In genomic region chr11:95148938-95149337, GRCh38 we compare ENCODE assay signal across 20 cellular contexts. TPM values are rescaled to one million over a fixed set of nuclear protein-coding genes. Genes with fewer than 3 reads are reported as not detected.
DNase-seq lines count a peak whose midpoint lies in the region; ATAC-seq, FAIRE-seq and TF ChIP-seq lines count a peak whose summit lies in the region.
"Had no signal": no experiment of that assay in that cellular context is flagged by ENCODE, and none has a peak within 500 bp of the region (broad histone marks: within the 10 kb centered on the region; RNA-seq: fewer than 3 reads in every experiment).

No MANE protein-coding gene starts in this region.

- H3K9ac ChIP-seq in keratinocyte (ENCODE audit: control insufficient read depth, extremely low read depth, insufficient read depth, low read length) = no peak overlapping the region
- H3K9ac ChIP-seq in smooth muscle cell (ENCODE audit: low read depth) = no peak overlapping the region

- dilution Hi-C loops in keratinocyte (cut with MboI; ENCODE audit: extremely low pct_ligation_motif_present, low sequenced_read_pairs) = no loop called here

- H3K4me1 Mint-ChIP-seq in IgD-negative memory B cell = peaks cover 21 to 25% (median 25%) of the 10 kb centered on the region in 3 donors
- peaks cover 49% of the 10 kb centered on the region for H3K4me1 Mint-ChIP-seq in activated T-helper 1 cell treated with anti-CD3 and anti-CD28 coated beads, Interleukin-12 subunit alpha, Interleukin-12 subunit beta, Interleukin-2, Interleukin-4 antibody, amounts not matched to agents 30 ng/mL and 10 ng/mL and 1 ng/mL, durations not matched to agents 14 hours and 24 hours and 36 hours (ENCODE audit: low read depth)

- no peak for TF ChIP-seq CTCF in keratinocyte (optimal IDR thresholded peaks at IDR 0.05 in 1 of 3, IDR thresholded peaks at IDR 0.05 in 1 of 3, conservative IDR thresholded peaks at IDR 0.05 in 1 of 3; ENCODE audit: extremely low read depth in 1 of 3, insufficient read depth in 2 of 3, low read length in 3 of 3)
- no peak for TF ChIP-seq CTCF in smooth muscle cell (IDR thresholded peaks at IDR 0.05; ENCODE audit: borderline replicate concordance, insufficient read depth, poor library complexity, severe bottlenecking)

- H3K79me2 ChIP-seq in keratinocyte (ENCODE audit: control insufficient read depth, insufficient read depth, low read length) (no peaks in the 10 kb centered on the region), smooth muscle cell (ENCODE audit: low read depth) (no peaks in the 10 kb centered on the region)

- ATAC-seq in HG03196 (IDR thresholded peaks at IDR 0.05; ENCODE audit: unreplicated experiment) (no peak), GM18505 (IDR thresholded peaks at IDR 0.05; ENCODE audit: unreplicated experiment) (no peak)

- H3K4me1 ChIP-seq in keratinocyte (ENCODE audit: control insufficient read depth, extremely low read depth, insufficient read depth, low read length) (peaks cover 63% of the 10 kb centered on the region), smooth muscle cell (ENCODE audit: low read depth) (peaks cover 24% of the 10 kb centered on the region)

- no peaks in the 10 kb centered on the region for H3K36me3 ChIP-seq in keratinocyte (ENCODE audit: control insufficient read depth in 2 of 2, extremely low read depth in 1 of 2, insufficient read depth in 2 of 2, low read length in 2 of 2)
- no peaks in the 10 kb centered on the region for H3K36me3 ChIP-seq in smooth muscle cell (ENCODE audit: low read depth)

- peaks cover 48% of the 10 kb centered on the region for H3F3A ChIP-seq in smooth muscle cell (ENCODE audit: low read depth)

- H3K9me3 ChIP-seq in keratinocyte (ENCODE audit: control insufficient read depth, low read depth, low read length) (no peaks in the 10 kb centered on the region), smooth muscle cell (replicated peaks; ENCODE audit: low read depth) (no peaks in the 10 kb centered on the region)

- intact Hi-C loops in activated T-helper 1 cell treated with anti-CD3 and anti-CD28 coated beads, Interleukin-12 subunit alpha, Interleukin-12 subunit beta, Interleukin-2, Interleukin-4 antibody, amounts not matched to agents 30 ng/mL and 10 ng/mL and 1 ng/mL, durations not matched to agents 14 hours and 24 hours and 36 hours (cut with micrococcal nuclease) = no loop called here

- H3K27me3 Mint-ChIP-seq in IgD-negative memory B cell = peaks cover 6% of the 10 kb centered on the region
- peaks cover 17% of the 10 kb centered on the region for H3K27me3 Mint-ChIP-seq in activated T-helper 1 cell treated with anti-CD3 and anti-CD28 coated beads, Interleukin-12 subunit alpha, Interleukin-12 subunit beta, Interleukin-2, Interleukin-4 antibody, amounts not matched to agents 30 ng/mL and 10 ng/mL and 1 ng/mL, durations not matched to agents 14 hours and 24 hours and 36 hours (ENCODE audit: insufficient read depth)

- peak overlapping the region in 1 of 3 donors; percentile 96 for H3K27ac Mint-ChIP-seq in IgD-negative memory B cell
- no peak overlapping the region for H3K27ac Mint-ChIP-seq in activated T-helper 1 cell treated with anti-CD3 and anti-CD28 coated beads, Interleukin-12 subunit alpha, Interleukin-12 subunit beta, Interleukin-2, Interleukin-4 antibody, amounts not matched to agents 30 ng/mL and 10 ng/mL and 1 ng/mL, durations not matched to agents 14 hours and 24 hours and 36 hours
- H3K27ac Mint-ChIP-seq: activated naive CD8-positive, alpha-beta T cell treated with anti-CD3 and anti-CD28 coated beads, Interleukin-2, amount 10 ng/mL, durations not matched to agents 7 days and 5 days; activated T-cell treated with anti-CD3 and anti-CD28 coated beads, Interleukin-2, amount 50 U/mL, for 24 hours had no signal

- TF ChIP-seq POLR2A in GM18505 (IDR thresholded peaks at IDR 0.05; ENCODE audit: borderline replicate concordance, extremely low read depth, insufficient read depth, insufficient read length) = no peak

- H3K9me1 ChIP-seq in keratinocyte (ENCODE audit: control insufficient read depth, extremely low read depth, insufficient read depth, low read length) = no peaks in the 10 kb centered on the region

- H3K4me2 ChIP-seq in keratinocyte (ENCODE audit: control insufficient read depth, extremely low read depth, insufficient read depth, low read depth, low read length) = no peak overlapping the region
- H3K4me2 ChIP-seq in smooth muscle cell = peak overlapping the region; percentile 58

- WGBS in smooth muscle cell (ENCODE audit: low lambda C conversion rate) = 16% methylated on average over 2 of the region's 2 CpGs

- H3K4me3 ChIP-seq in keratinocyte (ENCODE audit: control insufficient read depth in 2 of 3, extremely low read depth in 1 of 3, insufficient read depth in 2 of 3, low read depth in 1 of 3, low read length in 3 of 3) (no peak overlapping the region), smooth muscle cell (no peak overlapping the region)

- H3K4me3 Mint-ChIP-seq in IgD-negative memory B cell = peak overlapping the region in 3 of 4 donors; percentile 15 to 83 (median 26)
- peak overlapping the region; percentile 17 for H3K4me3 Mint-ChIP-seq in activated T-helper 1 cell treated with anti-CD3 and anti-CD28 coated beads, Interleukin-12 subunit alpha, Interleukin-12 subunit beta, Interleukin-2, Interleukin-4 antibody, amounts not matched to agents 30 ng/mL and 10 ng/mL and 1 ng/mL, durations not matched to agents 14 hours and 24 hours and 36 hours
- H3K4me3 Mint-ChIP-seq: HFFc6 had no signal

- H3K9me3 Mint-ChIP-seq in IgD-negative memory B cell = no peaks in the 10 kb centered on the region
- H3K9me3 Mint-ChIP-seq in activated T-helper 1 cell treated with anti-CD3 and anti-CD28 coated beads, Interleukin-12 subunit alpha, Interleukin-12 subunit beta, Interleukin-2, Interleukin-4 antibody, amounts not matched to agents 30 ng/mL and 10 ng/mL and 1 ng/mL, durations not matched to agents 14 hours and 24 hours and 36 hours = no peaks in the 10 kb centered on the region
- H3K9me3 Mint-ChIP-seq: activated naive CD8-positive, alpha-beta T cell treated with anti-CD3 and anti-CD28 coated beads, Interleukin-2, amount 10 ng/mL, durations not matched to agents 7 days and 5 days; activated T-cell treated with anti-CD3 and anti-CD28 coated beads, Interleukin-2, amount 50 U/mL, for 24 hours; HFFc6; immature natural killer cell; T-helper 2 cell treated with Interferon-gamma antibody and Interleukin-4, amounts not matched to agents 5 μg/mL and 100 μg/mL, for 36 hours had no signal

- H2AFZ ChIP-seq in keratinocyte (ENCODE audit: control insufficient read depth, low read length) (no peak overlapping the region), smooth muscle cell (ENCODE audit: low read depth) (no peak overlapping the region)

- peak overlapping the region; percentile 41 for H3K27ac ChIP-seq in keratinocyte (ENCODE audit: control insufficient read depth, insufficient read depth, low read length)
- H3K27ac ChIP-seq in smooth muscle cell (ENCODE audit: low read depth) = peak overlapping the region; percentile 86

- DNase-seq in activated T-helper 1 cell treated with anti-CD3 and anti-CD28 coated beads, Interleukin-12 subunit alpha, Interleukin-12 subunit beta, Interleukin-2, Interleukin-4 antibody, amounts not matched to agents 30 ng/mL and 10 ng/mL and 1 ng/mL, durations not matched to agents 14 hours and 24 hours and 36 hours (ENCODE audit: low spot score) = no peak
- DNase-seq in keratinocyte (ENCODE audit: low read depth, low spot score) = no peak
- no peak for DNase-seq in smooth muscle cell (lab: John Stamatoyannopoulos, UW; ENCODE audit: unreplicated experiment)
- DNase-seq in NCI-H128 (lab: John Stamatoyannopoulos, UW; ENCODE audit: unreplicated experiment) = no peak
- DNase-seq: activated CD4-positive, alpha-beta T cell treated with anti-CD3 and anti-CD28 coated beads, Interleukin-2, amount 50 U/mL, for 4 hours; activated naive CD8-positive, alpha-beta T cell treated with anti-CD3 and anti-CD28 coated beads, Interleukin-2, amount 10 ng/mL, durations not matched to agents 7 days and 5 days; activated T-cell treated with anti-CD3 and anti-CD28 coated beads, Interleukin-2, amount 50 U/mL, for 24 hours; DMS153; HFFc6; immature natural killer cell; KBM-7; NCI-H1105 treated with DMSO at 0.1 percent for 48 hours; NK-92 treated with Interleukin-12 subunit alpha and Interleukin-12 subunit beta, amount 100 ng/mL, for 24 hours; SHP77; stimulated activated naive CD4-positive, alpha-beta T cell had no signal

- H3K27me3 ChIP-seq in keratinocyte (ENCODE audit: control insufficient read depth, extremely low read depth, insufficient read depth, low read length) (no peaks in the 10 kb centered on the region), smooth muscle cell (ENCODE audit: low read depth) (no peaks in the 10 kb centered on the region)

- peaks cover 1% of the 10 kb centered on the region for H3K36me3 Mint-ChIP-seq in IgD-negative memory B cell
- no peaks in the 10 kb centered on the region for H3K36me3 Mint-ChIP-seq in activated T-helper 1 cell treated with anti-CD3 and anti-CD28 coated beads, Interleukin-12 subunit alpha, Interleukin-12 subunit beta, Interleukin-2, Interleukin-4 antibody, amounts not matched to agents 30 ng/mL and 10 ng/mL and 1 ng/mL, durations not matched to agents 14 hours and 24 hours and 36 hours (ENCODE audit: low read depth)
- H3K36me3 Mint-ChIP-seq: activated naive CD8-positive, alpha-beta T cell treated with anti-CD3 and anti-CD28 coated beads, Interleukin-2, amount 10 ng/mL, durations not matched to agents 7 days and 5 days; immature natural killer cell had no signal

- FAIRE-seq in keratinocyte (lab: Jason Lieb, UNC) = no peak
- FAIRE-seq: small intestine had no signal

- H4K20me1 ChIP-seq in keratinocyte (ENCODE audit: control insufficient read depth, extremely low read depth, insufficient read depth, low read length) (no peaks in the 10 kb centered on the region), smooth muscle cell (ENCODE audit: low read depth) (no peaks in the 10 kb centered on the region)

RNA-seq across cellular contexts. Expression of gene ENDOD1, which starts 59.3 kb away (rescaled TPM):
- polyA plus RNA-seq in IgD-negative memory B cell (16.4 TPM), keratinocyte (27.2 to 36.0 TPM (median 35.5 TPM) in 3 replicates), smooth muscle cell (44.8 and 46.7 TPM in 2 replicates)
- total RNA-seq in activated T-helper 1 cell treated with anti-CD3 and anti-CD28 coated beads, Interleukin-12 subunit alpha, Interleukin-12 subunit beta, Interleukin-2, Interleukin-4 antibody, amounts not matched to agents 30 ng/mL and 10 ng/mL and 1 ng/mL, durations not matched to agents 14 hours and 24 hours and 36 hours = 33.8 and 34.3 TPM in 2 replicates
- 34.5 TPM for polyA plus RNA-seq in keratinocyte (2011; ENCODE audit: low read depth)
- polyA plus RNA-seq in keratinocyte (2011; cell fraction: cytosol; rRNA removed) = 13.1 and 21.4 TPM in 2 replicates
- 44.5 and 53.7 TPM in 2 replicates for polyA plus RNA-seq in keratinocyte (2011; cell fraction: nucleus; rRNA removed)
- polyA plus RNA-seq in keratinocyte (2012; ENCODE audit: low replicate concordance) = 33.8 and 50.7 TPM in 2 replicates
- polyA minus RNA-seq in keratinocyte = 34.8 to 49.0 TPM (median 45.2 TPM) in 3 replicates
- 31.7 TPM for polyA minus RNA-seq in keratinocyte (2011; cell fraction: cytosol; rRNA and poly(A)+ RNA removed)
- polyA minus RNA-seq in keratinocyte (2011; cell fraction: nucleus; rRNA and poly(A)+ RNA removed) = 59.9 and 88.3 TPM in 2 replicates
- total RNA-seq in smooth muscle cell = 124 and 125 TPM in 2 replicates
